In the genomic region with DNA sequence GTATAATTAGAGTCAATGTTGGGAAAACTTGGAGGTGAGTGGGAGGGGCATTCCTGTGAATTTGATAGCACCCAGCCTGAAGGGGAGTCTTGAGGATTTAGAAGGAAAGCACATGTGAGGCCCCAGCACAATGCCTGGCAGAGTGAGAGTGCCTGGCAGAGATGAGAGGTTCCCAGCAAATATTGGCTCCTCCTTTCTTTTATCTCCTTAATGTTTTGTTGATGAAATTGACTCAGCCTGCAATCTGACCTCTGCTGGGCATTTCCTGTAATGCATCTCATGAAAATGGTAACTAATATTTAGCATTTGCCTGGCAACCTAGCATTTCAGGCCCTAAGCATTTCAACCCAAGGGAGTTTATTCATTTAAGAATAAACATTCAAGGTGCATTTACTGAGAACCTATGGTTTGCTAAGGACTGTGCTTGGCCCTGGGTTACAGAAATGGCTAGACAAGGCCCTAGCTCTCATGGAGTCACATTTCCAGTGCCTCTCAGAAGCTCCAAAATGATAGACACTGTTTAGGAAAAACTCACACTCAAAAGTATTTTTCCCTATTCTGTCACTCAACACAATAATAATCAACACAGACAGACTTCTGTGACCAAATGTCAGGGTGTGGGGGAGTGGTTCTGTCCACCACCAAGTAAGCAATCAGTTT, we compare ENCODE assay signal across 8 cellular contexts. TPM values are rescaled to one million over a fixed set of nuclear protein-coding genes. Genes with fewer than 3 reads are reported as not detected.
A peak's percentile ranks its signal among the peaks of the same experiment; 100 is the strongest.
DNase-seq lines count a peak whose midpoint lies in the region; ATAC-seq, FAIRE-seq and TF ChIP-seq lines count a peak whose summit lies in the region.

No MANE protein-coding gene starts in this region.

- H3K36me3 ChIP-seq in fibroblast of lung (ENCODE audit: control insufficient read depth, insufficient read depth, low read length) = peaks cover 2% of the 10 kb centered on the region
- no peaks in the 10 kb centered on the region for H3K36me3 ChIP-seq in neural cell (ENCODE audit: insufficient read depth, low read length)
- H3K36me3 ChIP-seq in vagina = peaks cover 0 to 33% of the 10 kb centered on the region in 2 donors

- ATAC-seq in CD4-positive, alpha-beta T cell (ENCODE audit: poor library complexity) = peak; percentile 88
- ATAC-seq in HG02852 (IDR thresholded peaks at IDR 0.05; ENCODE audit: unreplicated experiment) = no peak

- peak; percentile 75 for TF ChIP-seq CTCF in CD4-positive, alpha-beta T cell (IDR thresholded peaks at IDR 0.05)
- TF ChIP-seq CTCF in fibroblast of lung (conservative IDR thresholded peaks at IDR 0.05 in 1 of 2, IDR thresholded peaks at IDR 0.05 in 1 of 2; ENCODE audit: low read depth in 1 of 2, low read length in 2 of 2) (peak; percentile 73 to 77), neural cell (IDR thresholded peaks at IDR 0.05; ENCODE audit: poor library complexity, severe bottlenecking) (peak; percentile 79), vagina (IDR thresholded peaks at IDR 0.05) (peak; percentile 81 to 83 (median 82))

- no peaks in the 10 kb centered on the region for H3F3A ChIP-seq in neural cell (ENCODE audit: insufficient read depth, low read length, poor library complexity, severe bottlenecking)

- H3K9me2 ChIP-seq in neural cell (ENCODE audit: insufficient read depth, low read length) = no peaks in the 10 kb centered on the region

- H3K9me3 ChIP-seq in CD4-positive, alpha-beta T cell (ENCODE audit: control insufficient read depth, low read length) = no peaks in the 10 kb centered on the region
- H3K9me3 ChIP-seq in fibroblast of lung (ENCODE audit: control insufficient read depth, insufficient read depth, low read depth, low read length) (no peaks in the 10 kb centered on the region), neural cell (ENCODE audit: low read length) (no peaks in the 10 kb centered on the region), vagina (no peaks in the 10 kb centered on the region)

- H3K79me2 ChIP-seq in fibroblast of lung (ENCODE audit: control insufficient read depth, insufficient read depth, low read length) = no peaks in the 10 kb centered on the region
- H3K79me2 ChIP-seq in neural cell (replicated peaks; ENCODE audit: insufficient read depth, low read length) = no peaks in the 10 kb centered on the region

- no peaks in the 10 kb centered on the region for H3K27me3 Mint-ChIP-seq in CD4-positive, alpha-beta T cell

- H3K9me3 Mint-ChIP-seq in CD4-positive, alpha-beta T cell = no peaks in the 10 kb centered on the region

- H4K20me1 ChIP-seq in fibroblast of lung (ENCODE audit: control insufficient read depth, extremely low read depth, insufficient read depth, low read length) (no peaks in the 10 kb centered on the region), neural cell (ENCODE audit: insufficient read depth) (no peaks in the 10 kb centered on the region)

- no peak overlapping the region for H3K4me3 ChIP-seq in fibroblast of lung (replicated peaks in 1 of 4; ENCODE audit: control extremely low read depth in 1 of 4, insufficient read depth in 1 of 4, low read depth in 3 of 4, low read length in 4 of 4)
- no peak overlapping the region for H3K4me3 ChIP-seq in neural cell (ENCODE audit: low read length)
- no peak overlapping the region for H3K4me3 ChIP-seq in vagina

- CTCF ChIA-PET in CD4-positive, alpha-beta T cell (lab: Charles Lee) = interaction anchor here (1.5 kb wide), 1 partner anchor 227 kb away, joined by 4 read pairs; no protein-coding TSS in a partner anchor

- H3K4me2 ChIP-seq in fibroblast of lung (ENCODE audit: extremely low read depth, insufficient read depth, low read length) = no peak overlapping the region
- H3K4me2 ChIP-seq in neural cell (ENCODE audit: low read length) = no peak overlapping the region

- H3K27ac Mint-ChIP-seq in CD4-positive, alpha-beta T cell = no peak overlapping the region

- H2AFZ ChIP-seq in fibroblast of lung (ENCODE audit: low read length) (no peak overlapping the region), neural cell (ENCODE audit: low read depth, low read length) (no peak overlapping the region)

- peak; percentile 67 for FAIRE-seq in H54 (lab: Jason Lieb, UNC)

- no peaks in the 10 kb centered on the region for H3K4me1 ChIP-seq in fibroblast of lung (ENCODE audit: control insufficient read depth, extremely low read depth, insufficient read depth, low read length)
- peaks cover 54% of the 10 kb centered on the region for H3K4me1 ChIP-seq in vagina

- no peaks in the 10 kb centered on the region for H3K27me3 ChIP-seq in CD4-positive, alpha-beta T cell (ENCODE audit: control insufficient read depth, insufficient read depth, low read length)
- H3K27me3 ChIP-seq in fibroblast of lung (ENCODE audit: control insufficient read depth, insufficient read depth, low read length) (no peaks in the 10 kb centered on the region), neural cell (ENCODE audit: insufficient read depth, low read depth, low read length) (no peaks in the 10 kb centered on the region), vagina (no peaks in the 10 kb centered on the region)

- no peak overlapping the region for H3K4me3 Mint-ChIP-seq in CD4-positive, alpha-beta T cell

- no peak for TF ChIP-seq EP300 in neural cell (conservative IDR thresholded peaks at IDR 0.05; ENCODE audit: poor library complexity, severe bottlenecking)

- POLR2A ChIA-PET in CD4-positive, alpha-beta T cell (lab: Charles Lee) = interaction anchor here (0.9 kb wide), 1 partner anchor 77 kb away, joined by 3 read pairs; the partner anchor contains the start of gene KCTD6

- H3K4me1 Mint-ChIP-seq in CD4-positive, alpha-beta T cell (ENCODE audit: low read depth) = no peaks in the 10 kb centered on the region

- intact Hi-C loops in CD4-positive, alpha-beta T cell (cut with DNase I, micrococcal nuclease) = loop anchor here (1.0 to 5.0 kb wide), 5 partner anchors 93 to 228 kb away; partner anchors contain the start of genes ABHD6 (in 1 of the 2), HTD2 (in 1 of the 2) and RPP14 (in 1 of the 2)
- intact Hi-C loops in vagina (cut with DNase I) = loop anchor here (5.0 to 10.0 kb wide), 2 partner anchors 92 to 230 kb away; no protein-coding TSS in a partner anchor

- H3K27ac ChIP-seq in CD4-positive, alpha-beta T cell (ENCODE audit: low read depth, low read length) = no peak overlapping the region
- H3K27ac ChIP-seq in fibroblast of lung (ENCODE audit: insufficient read depth, low read length) (no peak overlapping the region), neural cell (ENCODE audit: low read length) (no peak overlapping the region), vagina (peak overlapping the region; percentile 25)

- peaks cover 23% of the 10 kb centered on the region for H3K36me3 Mint-ChIP-seq in CD4-positive, alpha-beta T cell (ENCODE audit: low read depth)

- no peak for TF ChIP-seq POLR2A in H54 (IDR thresholded peaks at IDR 0.05; ENCODE audit: low read depth, low read length)
- no peak for TF ChIP-seq POLR2A in vagina (IDR thresholded peaks at IDR 0.05)

- peak; percentile 70 for TF ChIP-seq RAD21 in neural cell (conservative IDR thresholded peaks at IDR 0.05)

- H3K9ac ChIP-seq in fibroblast of lung (ENCODE audit: insufficient read depth, low read length) = no peak overlapping the region
- H3K9ac ChIP-seq in neural cell (ENCODE audit: low read length) = no peak overlapping the region

- peak in 9 of 10 experiments; percentile 8 to 39 (median 20) for DNase-seq in CD4-positive, alpha-beta T cell
- DNase-seq in H54 (ENCODE audit: insufficient read length, low spot score) = peak; percentile 38
- peak; percentile 50 for DNase-seq in NCI-H69 (lab: John Stamatoyannopoulos, UW)
- peak; percentile 2 for DNase-seq in activated CD8-positive, alpha-beta memory T cell treated with anti-CD3 and anti-CD28 coated beads, Interleukin-2, amount 50 U/mL, for 24 hours (ENCODE audit: extremely low read depth)
- peak; percentile 51 to 72 for DNase-seq in fibroblast of lung (ENCODE audit: low read depth in 2 of 2)
- DNase-seq in vagina (ENCODE audit: extremely low spot score in 2 of 2) = no peak

TF ChIP-seq in neural cell, 6 proteins besides CTCF, POLR2A, EP300 and RAD21:
- TF ChIP-seq SMC3 (conservative IDR thresholded peaks at IDR 0.05; ENCODE audit: poor library complexity) = peak; percentile 87
- no peak for TF ChIP-seq MXI1 (conservative IDR thresholded peaks at IDR 0.05; ENCODE audit: poor library complexity, severe bottlenecking)

RNA-seq across cellular contexts. Expression of gene PDHB, which starts 19.0 kb away (rescaled TPM):
- total RNA-seq in CD4-positive, alpha-beta T cell = 10 to 100 TPM; 31.1 to 31.5 TPM
- total RNA-seq in fibroblast of lung (69.3 and 69.9 TPM in 2 replicates), vagina (76.1 TPM)
- polyA plus RNA-seq in fibroblast of lung (135 and 201 TPM in 2 replicates), neural cell (154 and 201 TPM in 2 replicates)
- 106 and 131 TPM in 2 replicates for polyA plus RNA-seq in fibroblast of lung (2012)
- polyA minus RNA-seq in fibroblast of lung (ENCODE audit: low replicate concordance) (44.5 and 80.8 TPM in 2 replicates), neural cell (88.9 and 108 TPM in 2 replicates)

Comparison
In these comparisons a context has a peak if more than half of its experiments do, and no peak if none do; other contexts are left out.
1. DNase-seq: peak in CD4-positive, alpha-beta T cell (9 of 10), H54 (single experiment), NCI-H69 (single experiment), activated CD8-positive, alpha-beta memory T cell treated with anti-CD3 and anti-CD28 coated beads, Interleukin-2, amount 50 U/mL, for 24 hours (single experiment) and fibroblast of lung (2 of 2); none in vagina (0 of 2).
2. Peak in every context shown above with its lines, with median percentiles within 50 percentile points of each other: CTCF ChIP-seq.